ENCODE assay signal across 5 cellular contexts in genomic region chr1:34341896-34342295, GRCh38.
"Had no signal": no experiment of that assay in that cellular context is flagged by ENCODE, and none has a peak within 500 bp of the region (broad histone marks: within the 10 kb centered on the region; RNA-seq: fewer than 3 reads in every experiment).

No MANE protein-coding gene starts in this region.

- H3K4me3 ChIP-seq: K562 had no signal

- H3K27ac ChIP-seq: HL-60 had no signal

- DNase-seq: IMR-90, KBM-7, KG1 had no signal
